In genomic region chr6:30763155-30763617, GRCh38 we compare ENCODE assay signal across 13 cellular contexts. TPM values are rescaled to one million over a fixed set of nuclear protein-coding genes. Genes with fewer than 3 reads are reported as not detected.
DNase-seq lines count a peak whose midpoint lies in the region; ATAC-seq and TF ChIP-seq lines count a peak whose summit lies in the region.
"Had no signal": no experiment of that assay in that cellular context is flagged by ENCODE, and none has a peak within 500 bp of the region (broad histone marks: within the 10 kb centered on the region; RNA-seq: fewer than 3 reads in every experiment).

No MANE protein-coding gene starts in this region.

- H3K27ac ChIP-seq in DND-41 (ENCODE audit: low read length) (no peak overlapping the region), HUES64 (ENCODE audit: low read depth, low read length) (peak overlapping the region; percentile 74), ectodermal cell (ENCODE audit: insufficient read depth, low read depth, low read length, poor library complexity, severe bottlenecking) (peak overlapping the region; percentile 2), neural progenitor cell (no peak overlapping the region)
- H3K27ac ChIP-seq: psoas muscle had no signal

- peaks cover 64% of the 10 kb centered on the region for H3K4me1 Mint-ChIP-seq in neural progenitor cell

- no peaks in the 10 kb centered on the region for H3K9me3 ChIP-seq in DND-41 (ENCODE audit: insufficient read depth, low read length, severe bottlenecking)
- no peaks in the 10 kb centered on the region for H3K9me3 ChIP-seq in HUES64 (ENCODE audit: insufficient read depth, low read depth, low read length)
- H3K9me3 ChIP-seq in ectodermal cell (ENCODE audit: control insufficient read depth, low read length) = no peaks in the 10 kb centered on the region
- no peaks in the 10 kb centered on the region for H3K9me3 ChIP-seq in neural progenitor cell (ENCODE audit: low read depth)
- no peaks in the 10 kb centered on the region for H3K9me3 ChIP-seq in BE2C
- H3K9me3 ChIP-seq: psoas muscle had no signal

- H3K27me3 Mint-ChIP-seq in neural progenitor cell (ENCODE audit: insufficient read depth, low read depth) = peaks cover 14% of the 10 kb centered on the region

- no peak overlapping the region for H3K4me2 ChIP-seq in DND-41 (ENCODE audit: insufficient read depth, low read length)
- peak overlapping the region; percentile 70 for H3K4me2 ChIP-seq in neural progenitor cell

- H3K4me1 ChIP-seq in DND-41 (ENCODE audit: insufficient read depth, low read length) (peaks cover 18% of the 10 kb centered on the region), HUES64 (ENCODE audit: insufficient read depth, low read length) (peaks cover 39% of the 10 kb centered on the region), ectodermal cell (ENCODE audit: control insufficient read depth, insufficient read depth, low read length) (peaks cover 28% of the 10 kb centered on the region), neural progenitor cell (peaks cover 21% of the 10 kb centered on the region), BE2C (peaks cover 5% of the 10 kb centered on the region; the same call in 1 of the 2 replicates)
- H3K4me1 ChIP-seq: psoas muscle had no signal

- H4K20me1 ChIP-seq in DND-41 (ENCODE audit: insufficient read depth, low read length) (no peaks in the 10 kb centered on the region), neural progenitor cell (ENCODE audit: low read depth) (no peaks in the 10 kb centered on the region)

- H3F3A ChIP-seq in neural progenitor cell (ENCODE audit: low read depth) = peaks cover 25% of the 10 kb centered on the region

- H3K27me3 ChIP-seq in DND-41 (ENCODE audit: insufficient read depth, low read length, poor library complexity) (no peaks in the 10 kb centered on the region), HUES64 (ENCODE audit: insufficient read depth, low read length) (no peaks in the 10 kb centered on the region), ectodermal cell (ENCODE audit: control insufficient read depth, insufficient read depth, low read length, poor library complexity, severe bottlenecking) (no peaks in the 10 kb centered on the region), neural progenitor cell (no peaks in the 10 kb centered on the region), BE2C (no peaks in the 10 kb centered on the region)

- TF ChIP-seq CTCF in DND-41 (IDR thresholded peaks at IDR 0.05; ENCODE audit: borderline replicate concordance, extremely low read depth, low read length, poor library complexity, severe bottlenecking) (no peak), neural progenitor cell (IDR thresholded peaks at IDR 0.05) (no peak), BE2C (IDR thresholded peaks at IDR 0.05; ENCODE audit: low read depth, low read length) (no peak)

- DNase-seq in DND-41 (no peak), neural progenitor cell (ENCODE audit: low spot score) (no peak), RKO (ENCODE audit: low spot score) (no peak), NOMO-1 treated with DMSO at 0.1 percent for 48 hours (lab: John Stamatoyannopoulos, UW; ENCODE audit: unreplicated experiment) (no peak), BE2C (no peak), DMS79 treated with DMSO at 0.1 percent for 48 hours (lab: John Stamatoyannopoulos, UW) (no peak)
- DNase-seq: amygdala, erythroblast, NCI-H345, psoas muscle, Right ventricle myocardium superior had no signal

- WGBS in HUES64 = 78% methylated on average over 1 of the region's 1 CpG
- WGBS in ectodermal cell, 2 experiments = 85 to 87% methylated on average over 1 of the region's 1 CpG

- H3K9ac ChIP-seq in DND-41 (ENCODE audit: low read depth, low read length) (no peak overlapping the region), HUES64 (ENCODE audit: low read depth, low read length) (peak overlapping the region; percentile 39; the same call in 1 of the 2 replicates), neural progenitor cell (no peak overlapping the region)

- H2AFZ ChIP-seq in DND-41 (ENCODE audit: low read depth, low read length) (0 out of 2 replicates have a peak overlapping the region, but pooled peaks have one; percentile 21), neural progenitor cell (replicated peaks) (no peak overlapping the region)

- H3K79me2 ChIP-seq in DND-41 (ENCODE audit: insufficient read depth, low read length) (no peaks in the 10 kb centered on the region), neural progenitor cell (ENCODE audit: low read depth) (no peaks in the 10 kb centered on the region)

- H3K9me3 Mint-ChIP-seq in neural progenitor cell = peaks cover 5% of the 10 kb centered on the region

- no peak for ATAC-seq in DND-41 (ENCODE audit: insufficient read depth, low read depth)
- ATAC-seq: psoas muscle had no signal

- peak overlapping the region; percentile 73 for H3K4me3 Mint-ChIP-seq in neural progenitor cell

- H3K4me3 ChIP-seq in DND-41 (ENCODE audit: low read depth in 1 of 2, low read length in 2 of 2) (no peak overlapping the region), HUES64 (ENCODE audit: low read length) (no peak overlapping the region), ectodermal cell (ENCODE audit: insufficient read depth, low read depth, low read length) (no peak overlapping the region), neural progenitor cell (no peak overlapping the region), BE2C (ENCODE audit: low read depth, low read length) (no peak overlapping the region)
- H3K4me3 ChIP-seq: psoas muscle had no signal

- H3K36me3 ChIP-seq in DND-41 (ENCODE audit: insufficient read depth, low read length) (no peaks in the 10 kb centered on the region), HUES64 (ENCODE audit: insufficient read depth, low read length) (no peaks in the 10 kb centered on the region), ectodermal cell (ENCODE audit: control insufficient read depth, insufficient read depth, low read length) (no peaks in the 10 kb centered on the region), neural progenitor cell (no peaks in the 10 kb centered on the region), BE2C (no peaks in the 10 kb centered on the region)

- H3K27ac Mint-ChIP-seq in neural progenitor cell = peak overlapping the region; percentile 97

- peaks cover 4% of the 10 kb centered on the region for H3K36me3 Mint-ChIP-seq in neural progenitor cell

RNA-seq across cellular contexts. Expression of gene IER3, which starts 18.8 kb away (rescaled TPM):
- polyA plus RNA-seq in HUES64 (2013, experiment 1 of 2) = 32.3 TPM
- polyA plus RNA-seq in HUES64 (2013, experiment 2 of 2) = 41.0 TPM
- polyA plus RNA-seq in ectodermal cell (2013, experiment 1 of 4) = 16.7 TPM
- 11.6 TPM for polyA plus RNA-seq in ectodermal cell (2013, experiment 2 of 4)
- polyA plus RNA-seq in ectodermal cell (2013, experiment 3 of 4) = 13.0 TPM
- 10.8 TPM for polyA plus RNA-seq in ectodermal cell (2013, experiment 4 of 4)
- 2.0 and 7.1 TPM in 2 replicates for total RNA-seq in neural progenitor cell (ENCODE audit: low replicate concordance)
- 6.2 TPM for polyA plus RNA-seq in BE2C (2012; ENCODE audit: insufficient read depth, insufficient read length, low read depth)

RNA-seq across cellular contexts. Expression of gene FLOT1, which starts 20.7 kb away (rescaled TPM):
- 81.5 TPM for polyA plus RNA-seq in HUES64 (2013, experiment 1 of 2)
- 90.9 TPM for polyA plus RNA-seq in HUES64 (2013, experiment 2 of 2)
- polyA plus RNA-seq in ectodermal cell (2013, experiment 1 of 4) = 101 TPM
- 96.7 TPM for polyA plus RNA-seq in ectodermal cell (2013, experiment 2 of 4)
- 87.7 TPM for polyA plus RNA-seq in ectodermal cell (2013, experiment 3 of 4)
- polyA plus RNA-seq in ectodermal cell (2013, experiment 4 of 4) = 109 TPM
- 80.3 and 96.9 TPM in 2 replicates for total RNA-seq in neural progenitor cell (ENCODE audit: low replicate concordance)
- polyA plus RNA-seq in BE2C (2012; ENCODE audit: insufficient read depth, insufficient read length, low read depth) = 190 TPM

RNA-seq across cellular contexts. Expression of gene TUBB, which starts 43.0 kb away (rescaled TPM):
- 1,851 TPM for polyA plus RNA-seq in HUES64 (2013, experiment 1 of 2)
- polyA plus RNA-seq in HUES64 (2013, experiment 2 of 2) = 1,975 TPM
- 2,935 TPM for polyA plus RNA-seq in ectodermal cell (2013, experiment 1 of 4)
- 2,959 TPM for polyA plus RNA-seq in ectodermal cell (2013, experiment 2 of 4)
- polyA plus RNA-seq in ectodermal cell (2013, experiment 3 of 4) = 2,164 TPM
- 2,353 TPM for polyA plus RNA-seq in ectodermal cell (2013, experiment 4 of 4)
- 1,479 and 2,270 TPM in 2 replicates for total RNA-seq in neural progenitor cell (ENCODE audit: low replicate concordance)
- polyA plus RNA-seq in BE2C (2012; ENCODE audit: insufficient read depth, insufficient read length, low read depth) = 764 TPM

RNA-seq across cellular contexts. Expression of gene MDC1, which starts 46.1 kb away (rescaled TPM):
- 45.9 TPM for polyA plus RNA-seq in HUES64 (2013, experiment 1 of 2)
- 43.7 TPM for polyA plus RNA-seq in HUES64 (2013, experiment 2 of 2)
- 97.8 TPM for polyA plus RNA-seq in ectodermal cell (2013, experiment 1 of 4)
- polyA plus RNA-seq in ectodermal cell (2013, experiment 2 of 4) = 99.6 TPM
- polyA plus RNA-seq in ectodermal cell (2013, experiment 3 of 4) = 94.9 TPM
- polyA plus RNA-seq in ectodermal cell (2013, experiment 4 of 4) = 96.9 TPM
- 22.6 and 29.5 TPM in 2 replicates for total RNA-seq in neural progenitor cell (ENCODE audit: low replicate concordance)
- polyA plus RNA-seq in BE2C (2012; ENCODE audit: insufficient read depth, insufficient read length, low read depth) = 41.4 TPM

Comparison
In these comparisons a context has a peak if more than half of its experiments do, and no peak if none do; other contexts are left out.
1. H3K27ac ChIP-seq: peak in HUES64 (single experiment) and ectodermal cell (single experiment); none in DND-41 (single experiment) and neural progenitor cell (single experiment).